Comparison of ENCODE assay signal across 8 cellular contexts in the genomic region with DNA sequence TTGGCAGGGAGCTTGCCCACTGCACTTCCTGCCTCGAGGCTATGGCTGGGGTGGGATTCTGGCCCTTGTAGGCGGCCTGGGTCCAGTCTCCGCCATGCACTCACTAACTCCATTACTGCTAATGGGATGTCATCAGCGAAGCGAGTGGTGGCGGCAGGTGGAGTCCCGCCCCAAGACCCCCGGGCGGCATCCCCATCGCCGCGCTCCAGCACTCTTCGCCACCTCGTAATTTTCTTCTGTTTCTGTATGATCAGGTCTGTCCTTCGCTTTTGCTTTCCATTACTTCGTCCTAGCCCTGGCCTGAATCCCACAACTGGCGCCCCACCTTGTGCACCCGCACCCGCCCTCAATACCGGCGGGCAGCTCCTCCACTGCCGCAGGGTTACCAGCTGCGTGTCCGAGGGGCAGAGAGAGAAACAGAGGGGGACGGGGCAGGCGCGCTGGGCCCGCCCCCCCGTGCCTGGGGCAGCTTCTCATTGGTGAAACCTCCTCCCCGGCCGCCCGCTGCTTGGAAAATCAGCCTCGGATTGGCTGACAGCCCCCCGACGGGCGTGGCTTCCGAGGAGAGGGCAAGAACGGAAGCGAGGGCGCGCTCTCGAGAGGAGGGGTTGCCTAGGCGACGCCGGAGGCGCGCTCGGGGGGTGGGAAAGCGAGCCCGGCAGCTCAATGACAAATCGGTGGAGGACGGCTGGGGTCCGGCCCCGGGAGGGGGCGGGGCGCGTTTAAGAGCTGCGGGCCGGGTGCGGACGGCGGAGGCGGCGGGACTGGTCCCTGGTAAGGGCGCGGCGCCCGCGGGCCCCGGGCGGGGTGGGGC. TPM values are rescaled to one million over a fixed set of nuclear protein-coding genes. Genes with fewer than 3 reads are reported as not detected.
DNase-seq lines count a peak whose midpoint lies in the region; ATAC-seq lines count a peak whose summit lies in the region.

A gene with protein sequence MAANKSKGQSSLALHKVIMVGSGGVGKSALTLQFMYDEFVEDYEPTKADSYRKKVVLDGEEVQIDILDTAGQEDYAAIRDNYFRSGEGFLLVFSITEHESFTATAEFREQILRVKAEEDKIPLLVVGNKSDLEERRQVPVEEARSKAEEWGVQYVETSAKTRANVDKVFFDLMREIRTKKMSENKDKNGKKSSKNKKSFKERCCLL (plus strand): TSS at position 646 of the 814 bp plus-strand sequence. CDS start 25,813 bp downstream, outside the sequence.

- no peaks in the 10 kb centered on the region for H3K9me3 Mint-ChIP-seq in effector memory CD8-positive, alpha-beta T cell
- no peaks in the 10 kb centered on the region for H3K9me3 Mint-ChIP-seq in memory B cell

- H3K27me3 Mint-ChIP-seq in effector memory CD8-positive, alpha-beta T cell = peaks cover 13 to 23% of the 10 kb centered on the region in 2 donors
- H3K27me3 Mint-ChIP-seq in memory B cell = peaks cover 2% of the 10 kb centered on the region

- ATAC-seq in GM21360 (IDR thresholded peaks at IDR 0.05; ENCODE audit: unreplicated experiment) (peak; percentile 92), memory B cell (ENCODE audit: low read depth) (peak; percentile 91)
- ATAC-seq in effector memory CD8-positive, alpha-beta T cell (replicated peaks) = peak; percentile 90

- peak; percentile 99 for DNase-seq in COLO668 (lab: John Stamatoyannopoulos, UW; ENCODE audit: unreplicated experiment)
- peak; percentile 99 for DNase-seq in HT1080 (ENCODE audit: low read depth)
- peak; percentile 97 for DNase-seq in NOMO-1 treated with DMSO at 0.1 percent for 48 hours (lab: John Stamatoyannopoulos, UW; ENCODE audit: unreplicated experiment)
- peak; percentile 97 for DNase-seq in activated CD8-positive, alpha-beta memory T cell treated with anti-CD3 and anti-CD28 coated beads for 4 hours (ENCODE audit: low read depth in 2 of 2)
- DNase-seq in effector memory CD8-positive, alpha-beta T cell = peak; percentile 98 to 99 (median 99)
- peak; percentile 95 to 97 for DNase-seq in memory B cell (ENCODE audit: low spot score in 2 of 2)
- peak; percentile 97 for DNase-seq in stimulated activated CD8-positive, alpha-beta memory T cell treated with anti-CD3 and anti-CD28 coated beads, Interleukin-12 subunit alpha, Interleukin-12 subunit beta, amount 100 ng/mL, for 24 hours (ENCODE audit: extremely low read depth)

- H3K27ac Mint-ChIP-seq in effector memory CD8-positive, alpha-beta T cell = peak within 1 kb of the TSS; percentile 97 to 98
- peak within 1 kb of the TSS; percentile 95 for H3K27ac Mint-ChIP-seq in memory B cell

- H3K4me3 Mint-ChIP-seq in effector memory CD8-positive, alpha-beta T cell = peak within 1 kb of the TSS; percentile 98 to 100
- peak within 1 kb of the TSS; percentile 98 for H3K4me3 Mint-ChIP-seq in memory B cell

- peaks cover 39 to 48% of the 10 kb centered on the region in 2 donors for H3K4me1 Mint-ChIP-seq in effector memory CD8-positive, alpha-beta T cell (ENCODE audit: low read depth in 2 of 2)
- H3K4me1 Mint-ChIP-seq in memory B cell = peaks cover 39% of the 10 kb centered on the region

- H3K36me3 Mint-ChIP-seq in effector memory CD8-positive, alpha-beta T cell (ENCODE audit: insufficient read depth) = peaks cover 14% of the 10 kb centered on the region
- peaks cover 4% of the 10 kb centered on the region for H3K36me3 Mint-ChIP-seq in memory B cell

RNA-seq across cellular contexts. Expression of the gene that starts here (rescaled TPM):
- 48.3 and 57.6 TPM in 2 replicates for total RNA-seq in HT1080 (2014; rRNA removed; shearing (Covaris generic))
- polyA plus RNA-seq in HT1080 (2015; cell fraction: cytosol; rRNA removed) = 78.0 and 89.8 TPM in 2 replicates
- polyA plus RNA-seq in HT1080 (2015; cell fraction: nucleus; rRNA removed) = 28.3 and 34.4 TPM in 2 replicates

Comparison
In these comparisons a context has a peak if more than half of its experiments do, and no peak if none do; other contexts are left out.
1. Peak in every context shown above with its lines: DNase-seq and ATAC-seq.